In the genomic region with DNA sequence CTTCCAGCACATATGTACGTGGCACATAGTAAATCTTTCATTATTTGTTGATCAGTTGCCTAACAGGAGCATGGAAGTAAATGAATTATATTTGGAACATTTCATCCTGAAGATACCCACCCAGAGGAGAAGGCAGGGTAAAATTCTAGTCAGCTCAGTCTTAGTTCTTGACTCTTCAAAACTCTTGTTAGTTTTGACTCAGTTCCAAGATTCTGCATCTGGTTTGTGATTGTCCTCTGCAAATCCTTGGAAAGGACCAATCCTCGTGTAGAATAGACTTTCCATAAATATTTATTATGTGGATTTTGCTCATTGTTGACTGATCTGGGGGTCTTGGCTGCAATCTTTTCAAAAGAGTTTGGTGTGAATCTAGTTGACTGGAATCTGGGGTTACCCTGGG, we compare ENCODE assay signal across 19 cellular contexts.
"Had no signal": no experiment of that assay in that cellular context is flagged by ENCODE, and none has a peak within 500 bp of the region (broad histone marks: within the 10 kb centered on the region; RNA-seq: fewer than 3 reads in every experiment).

No MANE protein-coding gene starts in this region.

- H3K27ac ChIP-seq: gastrocnemius medialis, left ventricle myocardium inferior, prostate gland, right atrium auricular region, suprapubic skin, transverse colon, uterus had no signal

- H3K4me3 Mint-ChIP-seq: activated CD4-positive, alpha-beta memory T cell treated with anti-CD3 and anti-CD28 coated beads, Interleukin-2, amount 10 ng/mL, durations not matched to agents 7 days and 5 days; activated CD8-positive, alpha-beta memory T cell treated with anti-CD3 and anti-CD28 coated beads, Interleukin-2, amount 10 ng/mL, durations not matched to agents 7 days and 5 days; activated naive CD8-positive, alpha-beta T cell treated with anti-CD3 and anti-CD28 coated beads for 36 hours; central memory CD8-positive, alpha-beta T cell; WTC11 had no signal

- H3K4me3 ChIP-seq: gastrocnemius medialis, left ventricle myocardium inferior, prostate gland, right atrium auricular region, suprapubic skin, transverse colon, uterus had no signal

- H3K4me1 ChIP-seq: gastrocnemius medialis, left ventricle myocardium inferior, prostate gland, right atrium auricular region, suprapubic skin, transverse colon, uterus had no signal

- H3K36me3 ChIP-seq: gastrocnemius medialis, left ventricle myocardium inferior, prostate gland, right atrium auricular region, suprapubic skin, transverse colon, uterus had no signal

- DNase-seq: activated CD4-positive, alpha-beta memory T cell treated with anti-CD3 and anti-CD28 coated beads, Interleukin-2, amount 10 ng/mL, durations not matched to agents 7 days and 5 days; activated CD4-positive, alpha-beta T cell treated with anti-CD3 and anti-CD28 coated beads for 4 hours; activated CD8-positive, alpha-beta memory T cell treated with anti-CD3 and anti-CD28 coated beads, Interleukin-2, amount 10 ng/mL, durations not matched to agents 7 days and 5 days; activated naive CD8-positive, alpha-beta T cell treated with anti-CD3 and anti-CD28 coated beads for 36 hours; amygdala; cortex of kidney; gastrocnemius medialis; head of caudate nucleus; left ventricle myocardium inferior; stimulated activated naive CD8-positive, alpha-beta T cell treated with anti-CD3 and anti-CD28 coated beads, Interleukin-15, Interleukin-2, amounts not matched to agents 100 U/mL and 50 U/mL, for 24 hours; T-helper 2 cell; transverse colon; uterus had no signal

- H3K27me3 Mint-ChIP-seq: activated CD4-positive, alpha-beta memory T cell treated with anti-CD3 and anti-CD28 coated beads, Interleukin-2, amount 10 ng/mL, durations not matched to agents 7 days and 5 days; activated CD8-positive, alpha-beta memory T cell treated with anti-CD3 and anti-CD28 coated beads, Interleukin-2, amount 10 ng/mL, durations not matched to agents 7 days and 5 days; activated naive CD8-positive, alpha-beta T cell treated with anti-CD3 and anti-CD28 coated beads for 36 hours; central memory CD8-positive, alpha-beta T cell had no signal

- ATAC-seq: activated CD8-positive, alpha-beta memory T cell treated with anti-CD3 and anti-CD28 coated beads, Interleukin-2, amount 10 ng/mL, durations not matched to agents 7 days and 5 days; esophagus mucosa; gastrocnemius medialis; stimulated activated naive CD8-positive, alpha-beta T cell treated with anti-CD3 and anti-CD28 coated beads, Interleukin-15, Interleukin-2, amounts not matched to agents 100 U/mL and 50 U/mL, for 24 hours; WTC11 had no signal

- H3K9me3 Mint-ChIP-seq: activated naive CD8-positive, alpha-beta T cell treated with anti-CD3 and anti-CD28 coated beads for 36 hours had no signal

- H3K27ac Mint-ChIP-seq: activated CD4-positive, alpha-beta memory T cell treated with anti-CD3 and anti-CD28 coated beads, Interleukin-2, amount 10 ng/mL, durations not matched to agents 7 days and 5 days; activated CD8-positive, alpha-beta memory T cell treated with anti-CD3 and anti-CD28 coated beads, Interleukin-2, amount 10 ng/mL, durations not matched to agents 7 days and 5 days; activated naive CD8-positive, alpha-beta T cell treated with anti-CD3 and anti-CD28 coated beads for 36 hours had no signal

- H3K9me3 ChIP-seq: gastrocnemius medialis, left ventricle myocardium inferior, prostate gland, right atrium auricular region, suprapubic skin, transverse colon, uterus had no signal

- H3K27me3 ChIP-seq: gastrocnemius medialis, right atrium auricular region, suprapubic skin, transverse colon, uterus had no signal

- H3K4me1 Mint-ChIP-seq: activated CD4-positive, alpha-beta memory T cell treated with anti-CD3 and anti-CD28 coated beads, Interleukin-2, amount 10 ng/mL, durations not matched to agents 7 days and 5 days; activated CD8-positive, alpha-beta memory T cell treated with anti-CD3 and anti-CD28 coated beads, Interleukin-2, amount 10 ng/mL, durations not matched to agents 7 days and 5 days; activated naive CD8-positive, alpha-beta T cell treated with anti-CD3 and anti-CD28 coated beads for 36 hours; central memory CD8-positive, alpha-beta T cell had no signal

- H3K36me3 Mint-ChIP-seq: activated CD8-positive, alpha-beta memory T cell treated with anti-CD3 and anti-CD28 coated beads, Interleukin-2, amount 10 ng/mL, durations not matched to agents 7 days and 5 days; activated naive CD8-positive, alpha-beta T cell treated with anti-CD3 and anti-CD28 coated beads for 36 hours; WTC11 had no signal
